Comparison of ENCODE assay signal across 28 cellular contexts in genomic region chr1:53359225-53359933, GRCh38. TPM values are rescaled to one million over a fixed set of nuclear protein-coding genes. Genes with fewer than 3 reads are reported as not detected.
A peak's percentile ranks its signal among the peaks of the same experiment; 100 is the strongest.
DNase-seq lines count a peak whose midpoint lies in the region; ATAC-seq and TF ChIP-seq lines count a peak whose summit lies in the region.
"Had no signal": no experiment of that assay in that cellular context is flagged by ENCODE, and none has a peak within 500 bp of the region (broad histone marks: within the 10 kb centered on the region; RNA-seq: fewer than 3 reads in every experiment).

No MANE protein-coding gene starts in this region.

- no peak for TF ChIP-seq EP300 in suprapubic skin (IDR thresholded peaks at IDR 0.05)

- no peaks in the 10 kb centered on the region for H3K36me3 ChIP-seq in suprapubic skin
- H3K36me3 ChIP-seq: colonic mucosa, heart left ventricle, tibial nerve had no signal

- H3K27ac ChIP-seq in suprapubic skin, result no peak overlapping the region
- H3K27ac ChIP-seq: colonic mucosa, foreskin keratinocyte, heart left ventricle, PC-9, tibial nerve had no signal

- no peaks in the 10 kb centered on the region for H3K27me3 ChIP-seq in suprapubic skin
- H3K27me3 ChIP-seq: colonic mucosa, heart left ventricle, tibial nerve had no signal

- H3K4me1 ChIP-seq in suprapubic skin, result no peaks in the 10 kb centered on the region
- H3K4me1 ChIP-seq: colonic mucosa, foreskin keratinocyte, heart left ventricle, tibial nerve had no signal

- no peak for TF ChIP-seq CTCF in suprapubic skin (IDR thresholded peaks at IDR 0.05)

- TF ChIP-seq POLR2A in suprapubic skin (IDR thresholded peaks at IDR 0.05), result no peak

- WGBS in suprapubic skin, result 67% methylated on average over 4 of the region's 4 CpGs

- ATAC-seq in left lobe of liver (no peak), HG02885 (IDR thresholded peaks at IDR 0.05; ENCODE audit: poor library complexity, unreplicated experiment) (no peak), GM21529 (IDR thresholded peaks at IDR 0.05; ENCODE audit: unreplicated experiment) (no peak)
- ATAC-seq: activated T-cell treated with anti-CD3 and anti-CD28 coated beads, Interleukin-2, amount 50 U/mL, for 72 hours; CD8-positive, alpha-beta T cell; esophagus mucosa; foreskin keratinocyte had no signal

- DNase-seq in activated effector memory CD4-positive, alpha-beta T cell treated with anti-CD3 and anti-CD28 coated beads, Interleukin-2, amount 50 U/mL, for 16 hours, result peak; percentile 36
- DNase-seq in activated effector memory CD4-positive, alpha-beta T cell treated with Interleukin-2 at 50 U/mL for 16 hours, result no peak
- DNase-seq in activated CD8-positive, alpha-beta memory T cell treated with anti-CD3 and anti-CD28 coated beads, Interleukin-2, amount 50 U/mL, for 4 hours, result peak; percentile 5
- DNase-seq in left lobe of liver (ENCODE audit: low spot score) (peak; percentile 29), suprapubic skin (ENCODE audit: low spot score in 2 of 2) (peak; percentile 31 to 57), HUDEP-2 (lab: John Stamatoyannopoulos, UW; ENCODE audit: unreplicated experiment in 76 of 76) (no peak)
- DNase-seq: activated B cell treated with CpG ODN at 0.5 μM for 24 hours; activated CD4-positive, alpha-beta T cell treated with anti-CD3 and anti-CD28 coated beads, Interleukin-2, amount 50 U/mL, for 48 hours; activated naive CD4-positive, alpha-beta T cell treated with anti-CD3 and anti-CD28 coated beads for 36 hours; activated T-cell treated with anti-CD3 and anti-CD28 coated beads, Interleukin-2, amount 50 U/mL, for 72 hours; anterior cingulate cortex; colonic mucosa; foreskin keratinocyte; KBM-7; NCI-H1105 treated with DMSO at 0.1 percent for 48 hours; NCI-H2029; NCI-H526 treated with DMSO at 0.1 percent for 48 hours; PC-9; SIG-M5; stimulated activated CD4-positive, alpha-beta T cell treated with anti-CD3 and anti-CD28 coated beads, Interleukin-15, amount 100 ng/mL, for 24 hours; SW 1271; T1000 had no signal

- peaks cover 6% of the 10 kb centered on the region for H3K9me3 ChIP-seq in suprapubic skin

- no peak overlapping the region for H3K4me3 ChIP-seq in suprapubic skin
- H3K4me3 ChIP-seq: colonic mucosa, heart left ventricle, PC-9, tibial nerve had no signal

RNA-seq across cellular contexts. Expression of gene LRP8, which starts 31.5 kb away (rescaled TPM):
- 0.33 TPM for total RNA-seq in left lobe of liver
- 10 to 100 TPM in 1 of 4 donors, 1 to 10 TPM in 3; 2.8 to 11.8 (median 4.1) TPM for total RNA-seq in suprapubic skin

Comparison
In these comparisons a context has a peak if more than half of its experiments do, and no peak if none do; other contexts are left out.
1. DNase-seq: peak in activated effector memory CD4-positive, alpha-beta T cell treated with anti-CD3 and anti-CD28 coated beads, Interleukin-2, amount 50 U/mL, for 16 hours (single experiment), activated CD8-positive, alpha-beta memory T cell treated with anti-CD3 and anti-CD28 coated beads, Interleukin-2, amount 50 U/mL, for 4 hours (single experiment), left lobe of liver (single experiment) and suprapubic skin (2 of 2); none in activated effector memory CD4-positive, alpha-beta T cell treated with Interleukin-2 at 50 U/mL for 16 hours (single experiment) and HUDEP-2 (0 of 76).